ENCODE assay signal across 8 cellular contexts in the genomic region with DNA sequence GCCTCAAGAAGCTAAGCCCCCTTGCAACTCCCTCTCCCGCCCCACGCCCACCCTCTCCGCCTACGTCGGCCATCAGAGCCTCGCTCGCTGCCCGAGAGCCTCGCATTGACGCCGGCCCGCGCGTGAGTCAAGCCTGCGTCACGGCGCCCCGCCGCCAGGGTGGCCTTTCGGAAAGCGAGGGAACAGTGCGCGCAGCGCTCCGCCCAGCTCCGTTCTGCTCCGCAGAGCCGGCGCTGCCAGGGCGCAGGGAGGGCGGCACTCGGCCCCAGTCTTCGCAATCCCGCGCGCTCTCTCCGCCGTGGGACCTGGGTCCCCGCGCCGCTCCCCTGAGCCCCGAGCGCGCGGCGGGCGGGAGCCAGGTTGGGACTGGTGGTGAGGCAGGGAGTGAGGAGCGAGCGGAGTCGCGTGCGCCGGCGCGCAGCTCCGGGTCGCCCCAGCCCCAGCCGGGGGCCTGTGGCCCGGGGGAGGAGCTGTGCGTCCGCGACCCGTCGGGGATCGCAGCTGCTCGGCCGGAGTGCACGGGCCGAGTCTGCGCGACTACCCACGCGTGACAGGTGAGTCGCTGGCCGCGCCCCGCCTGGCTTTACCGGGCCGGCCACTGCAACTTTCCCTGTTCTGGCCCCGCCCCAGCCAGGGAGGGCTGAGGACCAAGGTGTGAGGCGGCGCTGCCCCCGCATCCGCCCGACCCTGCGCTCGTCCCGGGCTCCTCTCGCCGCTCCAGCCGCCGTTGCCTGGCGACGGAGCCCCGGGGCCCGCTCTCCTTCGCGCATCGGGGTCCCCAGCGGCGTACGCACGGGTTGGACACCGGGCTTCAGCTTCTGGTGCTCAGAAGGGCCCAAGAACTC. TPM values are rescaled to one million over a fixed set of nuclear protein-coding genes. Genes with fewer than 3 reads are reported as not detected.
DNase-seq lines count a peak whose midpoint lies in the region; ATAC-seq and TF ChIP-seq lines count a peak whose summit lies in the region.

Gene SLC6A17, plus strand, starts transcription at position 165 of the 845 bp plus-strand sequence. CDS start 16,436 bp downstream, outside the sequence.

- no peak for TF ChIP-seq EP300 in sigmoid colon (IDR thresholded peaks at IDR 0.05)

- TF ChIP-seq POLR2A in sigmoid colon (IDR thresholded peaks at IDR 0.05), result no peak

- peak; percentile 21 for TF ChIP-seq CTCF in 22Rv1 (IDR thresholded peaks at IDR 0.05)
- TF ChIP-seq CTCF in fibroblast of mammary gland (conservative IDR thresholded peaks at IDR 0.05; ENCODE audit: control insufficient read depth, insufficient read depth, low read depth, low read length), result no peak
- no peak for TF ChIP-seq CTCF in sigmoid colon (IDR thresholded peaks at IDR 0.05)

- H3K4me3 ChIP-seq in fibroblast of mammary gland (ENCODE audit: control insufficient read depth, low read depth, low read length), result no peak within 1 kb of the TSS
- H3K4me3 ChIP-seq in sigmoid colon, result peak within 1 kb of the TSS in 3 of 4 donors; percentile 9 to 31 (median 31)

- H3K27me3 ChIP-seq in sigmoid colon, result peaks cover 14 to 80% (median 37%) of the 10 kb centered on the region in 3 donors

- no peaks in the 10 kb centered on the region for H3K9me3 ChIP-seq in sigmoid colon

- H3K4me1 ChIP-seq in sigmoid colon, result peaks cover 0 to 15% (median 13%) of the 10 kb centered on the region in 4 donors

- H3K27ac ChIP-seq in 22Rv1, result 0 out of 2 replicates have a peak within 1 kb of the TSS, but pooled peaks have one; percentile 15
- no peak within 1 kb of the TSS for H3K27ac ChIP-seq in sigmoid colon

- intact Hi-C loops in sigmoid colon (cut with DNase I), result no loop called here

- no peaks in the 10 kb centered on the region for H3K36me3 ChIP-seq in sigmoid colon

- ATAC-seq in GM19468 (IDR thresholded peaks at IDR 0.05; ENCODE audit: extremely low read depth, unreplicated experiment) (peak; percentile 26), GM19324 (IDR thresholded peaks at IDR 0.05; ENCODE audit: low FRiP score, unreplicated experiment) (no peak)

- 2 to 5% methylated on average over 104 of the region's 104 CpGs for whole genome bisulfite sequencing in sigmoid colon, 2 donors

- DNase-seq in activated CD4-positive, CD25-positive, alpha-beta regulatory T cell treated with anti-CD3 and anti-CD28 coated beads, Interleukin-2, amount 50 U/mL, for 72 hours, result peak; percentile 40
- DNase-seq in fibroblast of mammary gland (ENCODE audit: low read depth) (peak; percentile 64), sigmoid colon (peak; percentile 45), NAMALWA (ENCODE audit: low spot score) (no peak), NCI-H774 (lab: John Stamatoyannopoulos, UW) (no peak)

RNA-seq across cellular contexts. Expression of gene SLC6A17, which starts in this region (rescaled TPM):
- total RNA-seq in sigmoid colon, result under 1 TPM in 3 of 4 donors, not detected in 1; 0.36 to 0.83 (median 0.41) TPM
- under 1 TPM in 2 of 3 donors, not detected in 1; under 0.01 to 0.20 TPM for polyA plus RNA-seq in sigmoid colon

Comparison
In these comparisons a context has a peak if more than half of its experiments do, and no peak if none do; other contexts are left out.
1. Peak in DNase-seq and H3K4me3 ChIP-seq in sigmoid colon; RNA of the gene not detected or under 1 TPM.
2. DNase-seq: peak in activated CD4-positive, CD25-positive, alpha-beta regulatory T cell treated with anti-CD3 and anti-CD28 coated beads, Interleukin-2, amount 50 U/mL, for 72 hours (single experiment) and fibroblast of mammary gland (single experiment); none in NAMALWA (single experiment) and NCI-H774 (single experiment).